Comparison of ENCODE assay signal across 1 cellular context in the genomic region with DNA sequence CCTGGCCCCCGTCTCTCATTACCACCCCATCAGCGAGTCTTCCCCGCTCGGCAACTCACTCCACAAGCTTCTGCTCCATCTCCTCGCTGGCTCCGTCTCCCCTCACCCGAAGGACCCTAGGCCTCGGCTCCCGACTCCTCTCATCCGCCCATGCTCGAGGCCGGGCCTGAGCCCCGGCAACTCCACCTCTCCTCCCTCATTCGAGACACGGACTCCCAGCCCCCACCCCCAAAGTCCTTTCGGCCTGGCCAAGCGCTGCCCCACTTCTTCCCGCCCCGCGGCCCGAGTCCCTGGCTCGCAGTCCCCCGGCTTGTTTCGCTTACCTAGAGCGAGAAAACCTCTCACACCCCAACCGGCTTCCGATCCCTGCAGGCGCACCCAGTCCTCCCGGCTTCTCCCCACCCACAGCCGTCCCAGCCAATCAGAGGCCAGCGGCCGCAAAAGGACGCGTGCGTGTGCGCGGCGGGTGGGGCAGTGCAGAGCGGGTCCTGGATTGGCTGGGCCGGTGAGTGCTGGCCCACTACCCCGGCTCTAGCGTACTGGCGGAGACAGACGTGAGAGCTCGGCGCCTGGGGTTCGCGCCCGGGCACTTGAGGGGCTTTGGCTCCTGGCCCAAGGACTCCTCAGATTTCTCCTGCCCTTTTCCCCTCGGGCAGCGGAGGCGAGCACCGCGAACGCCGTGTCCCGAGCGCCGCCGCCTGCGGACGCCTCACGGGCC.
TF ChIP-seq lines count a peak whose summit lies in the region.

Gene HIGD1A (minus strand): TSS at position 378 of the 718 bp plus-strand sequence. CDS start 10,237 bp downstream, outside the sequence.

TF ChIP-seq in HepG2, 621 proteins besides CTCF, POLR2A, EP300 and RAD21 (continued from another document and continues in another):
- TF ChIP-seq ZSCAN5A (CRISPR knock-in tag; IDR thresholded peaks at IDR 0.05; ENCODE audit: borderline replicate concordance) (peak; percentile 83; the same call in 1 of the 2 replicates), ZNF407 (CRISPR knock-in tag; IDR thresholded peaks at IDR 0.05; ENCODE audit: not compliant biosample characterization) (no peak), FOXC1 (CRISPR knock-in tag; IDR thresholded peaks at IDR 0.05; ENCODE audit: borderline replicate concordance) (peak; percentile 33), ZNF383 (CRISPR knock-in tag; IDR thresholded peaks at IDR 0.05; ENCODE audit: borderline replicate concordance) (no peak), TOPORS (CRISPR knock-in tag; IDR thresholded peaks at IDR 0.05) (0 out of 2 replicates have a peak, but pooled peaks have one; percentile 17), SMC3 (IDR thresholded peaks at IDR 0.05; ENCODE audit: low read length) (no peak), JUNB (CRISPR knock-in tag; IDR thresholded peaks at IDR 0.05; ENCODE audit: borderline replicate concordance) (no peak), ZNF546 (CRISPR knock-in tag; conservative IDR thresholded peaks at IDR 0.05) (peak; percentile 80), AGO2 (optimal IDR thresholded peaks at IDR 0.05; ENCODE audit: low read depth, low read length) (peak; percentile 89), KLF15 (CRISPR knock-in tag; IDR thresholded peaks at IDR 0.05; ENCODE audit: borderline replicate concordance) (peak; percentile 80; the same call in 1 of the 2 replicates), NR2F6 (IDR thresholded peaks at IDR 0.05) (no peak), NR2F6 (CRISPR knock-in tag; IDR thresholded peaks at IDR 0.05) (peak; percentile 37; the same call in 1 of the 2 replicates), KDM3A (CRISPR knock-in tag; IDR thresholded peaks at IDR 0.05; ENCODE audit: low read depth) (no peak; the same call in 1 of the 2 replicates), ZFP62 (CRISPR knock-in tag; IDR thresholded peaks at IDR 0.05) (no peak), ZNF605 (CRISPR knock-in tag; IDR thresholded peaks at IDR 0.05) (peak; percentile 90), KLF16 (CRISPR knock-in tag; IDR thresholded peaks at IDR 0.05) (peak in 1 of 2 experiments; percentile 64; a peak in 1 of 4 replicates), ZNF746 (CRISPR knock-in tag; IDR thresholded peaks at IDR 0.05) (no peak), ZNF326 (CRISPR knock-in tag; IDR thresholded peaks at IDR 0.05; ENCODE audit: borderline replicate concordance) (no peak), SCMH1 (CRISPR knock-in tag; IDR thresholded peaks at IDR 0.05; ENCODE audit: borderline replicate concordance) (no peak), NR3C1 (CRISPR knock-in tag; IDR thresholded peaks at IDR 0.05) (no peak), ZNF776 (CRISPR knock-in tag; IDR thresholded peaks at IDR 0.05) (0 out of 2 replicates have a peak, but pooled peaks have one; percentile 33), PREB (CRISPR knock-in tag; IDR thresholded peaks at IDR 0.05) (no peak)
- TF ChIP-seq, protein P1, sequence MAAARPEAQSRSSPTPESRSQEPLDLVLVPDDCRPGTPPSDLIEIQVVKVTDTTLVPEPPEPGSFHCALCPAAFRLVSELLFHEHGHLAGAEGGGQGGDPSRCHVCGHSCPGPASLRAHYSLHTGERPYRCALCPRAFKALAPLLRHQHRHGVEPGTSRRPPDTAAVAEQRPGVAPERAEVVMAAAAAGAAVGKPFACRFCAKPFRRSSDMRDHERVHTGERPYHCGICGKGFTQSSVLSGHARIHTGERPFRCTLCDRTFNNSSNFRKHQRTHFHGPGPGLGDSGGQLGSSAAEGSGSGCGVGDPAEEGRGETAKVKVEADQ (CRISPR knock-in tag; IDR thresholded peaks at IDR 0.05; ENCODE audit: borderline replicate concordance) = peak; percentile 30; the same call in 1 of the 2 replicates
- TF ChIP-seq, protein P2, sequence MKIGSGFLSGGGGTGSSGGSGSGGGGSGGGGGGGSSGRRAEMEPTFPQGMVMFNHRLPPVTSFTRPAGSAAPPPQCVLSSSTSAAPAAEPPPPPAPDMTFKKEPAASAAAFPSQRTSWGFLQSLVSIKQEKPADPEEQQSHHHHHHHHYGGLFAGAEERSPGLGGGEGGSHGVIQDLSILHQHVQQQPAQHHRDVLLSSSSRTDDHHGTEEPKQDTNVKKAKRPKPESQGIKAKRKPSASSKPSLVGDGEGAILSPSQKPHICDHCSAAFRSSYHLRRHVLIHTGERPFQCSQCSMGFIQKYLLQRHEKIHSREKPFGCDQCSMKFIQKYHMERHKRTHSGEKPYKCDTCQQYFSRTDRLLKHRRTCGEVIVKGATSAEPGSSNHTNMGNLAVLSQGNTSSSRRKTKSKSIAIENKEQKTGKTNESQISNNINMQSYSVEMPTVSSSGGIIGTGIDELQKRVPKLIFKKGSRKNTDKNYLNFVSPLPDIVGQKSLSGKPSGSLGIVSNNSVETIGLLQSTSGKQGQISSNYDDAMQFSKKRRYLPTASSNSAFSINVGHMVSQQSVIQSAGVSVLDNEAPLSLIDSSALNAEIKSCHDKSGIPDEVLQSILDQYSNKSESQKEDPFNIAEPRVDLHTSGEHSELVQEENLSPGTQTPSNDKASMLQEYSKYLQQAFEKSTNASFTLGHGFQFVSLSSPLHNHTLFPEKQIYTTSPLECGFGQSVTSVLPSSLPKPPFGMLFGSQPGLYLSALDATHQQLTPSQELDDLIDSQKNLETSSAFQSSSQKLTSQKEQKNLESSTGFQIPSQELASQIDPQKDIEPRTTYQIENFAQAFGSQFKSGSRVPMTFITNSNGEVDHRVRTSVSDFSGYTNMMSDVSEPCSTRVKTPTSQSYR (CRISPR knock-in tag; IDR thresholded peaks at IDR 0.05; ENCODE audit: borderline replicate concordance) = no peak
- TF ChIP-seq, protein P3, sequence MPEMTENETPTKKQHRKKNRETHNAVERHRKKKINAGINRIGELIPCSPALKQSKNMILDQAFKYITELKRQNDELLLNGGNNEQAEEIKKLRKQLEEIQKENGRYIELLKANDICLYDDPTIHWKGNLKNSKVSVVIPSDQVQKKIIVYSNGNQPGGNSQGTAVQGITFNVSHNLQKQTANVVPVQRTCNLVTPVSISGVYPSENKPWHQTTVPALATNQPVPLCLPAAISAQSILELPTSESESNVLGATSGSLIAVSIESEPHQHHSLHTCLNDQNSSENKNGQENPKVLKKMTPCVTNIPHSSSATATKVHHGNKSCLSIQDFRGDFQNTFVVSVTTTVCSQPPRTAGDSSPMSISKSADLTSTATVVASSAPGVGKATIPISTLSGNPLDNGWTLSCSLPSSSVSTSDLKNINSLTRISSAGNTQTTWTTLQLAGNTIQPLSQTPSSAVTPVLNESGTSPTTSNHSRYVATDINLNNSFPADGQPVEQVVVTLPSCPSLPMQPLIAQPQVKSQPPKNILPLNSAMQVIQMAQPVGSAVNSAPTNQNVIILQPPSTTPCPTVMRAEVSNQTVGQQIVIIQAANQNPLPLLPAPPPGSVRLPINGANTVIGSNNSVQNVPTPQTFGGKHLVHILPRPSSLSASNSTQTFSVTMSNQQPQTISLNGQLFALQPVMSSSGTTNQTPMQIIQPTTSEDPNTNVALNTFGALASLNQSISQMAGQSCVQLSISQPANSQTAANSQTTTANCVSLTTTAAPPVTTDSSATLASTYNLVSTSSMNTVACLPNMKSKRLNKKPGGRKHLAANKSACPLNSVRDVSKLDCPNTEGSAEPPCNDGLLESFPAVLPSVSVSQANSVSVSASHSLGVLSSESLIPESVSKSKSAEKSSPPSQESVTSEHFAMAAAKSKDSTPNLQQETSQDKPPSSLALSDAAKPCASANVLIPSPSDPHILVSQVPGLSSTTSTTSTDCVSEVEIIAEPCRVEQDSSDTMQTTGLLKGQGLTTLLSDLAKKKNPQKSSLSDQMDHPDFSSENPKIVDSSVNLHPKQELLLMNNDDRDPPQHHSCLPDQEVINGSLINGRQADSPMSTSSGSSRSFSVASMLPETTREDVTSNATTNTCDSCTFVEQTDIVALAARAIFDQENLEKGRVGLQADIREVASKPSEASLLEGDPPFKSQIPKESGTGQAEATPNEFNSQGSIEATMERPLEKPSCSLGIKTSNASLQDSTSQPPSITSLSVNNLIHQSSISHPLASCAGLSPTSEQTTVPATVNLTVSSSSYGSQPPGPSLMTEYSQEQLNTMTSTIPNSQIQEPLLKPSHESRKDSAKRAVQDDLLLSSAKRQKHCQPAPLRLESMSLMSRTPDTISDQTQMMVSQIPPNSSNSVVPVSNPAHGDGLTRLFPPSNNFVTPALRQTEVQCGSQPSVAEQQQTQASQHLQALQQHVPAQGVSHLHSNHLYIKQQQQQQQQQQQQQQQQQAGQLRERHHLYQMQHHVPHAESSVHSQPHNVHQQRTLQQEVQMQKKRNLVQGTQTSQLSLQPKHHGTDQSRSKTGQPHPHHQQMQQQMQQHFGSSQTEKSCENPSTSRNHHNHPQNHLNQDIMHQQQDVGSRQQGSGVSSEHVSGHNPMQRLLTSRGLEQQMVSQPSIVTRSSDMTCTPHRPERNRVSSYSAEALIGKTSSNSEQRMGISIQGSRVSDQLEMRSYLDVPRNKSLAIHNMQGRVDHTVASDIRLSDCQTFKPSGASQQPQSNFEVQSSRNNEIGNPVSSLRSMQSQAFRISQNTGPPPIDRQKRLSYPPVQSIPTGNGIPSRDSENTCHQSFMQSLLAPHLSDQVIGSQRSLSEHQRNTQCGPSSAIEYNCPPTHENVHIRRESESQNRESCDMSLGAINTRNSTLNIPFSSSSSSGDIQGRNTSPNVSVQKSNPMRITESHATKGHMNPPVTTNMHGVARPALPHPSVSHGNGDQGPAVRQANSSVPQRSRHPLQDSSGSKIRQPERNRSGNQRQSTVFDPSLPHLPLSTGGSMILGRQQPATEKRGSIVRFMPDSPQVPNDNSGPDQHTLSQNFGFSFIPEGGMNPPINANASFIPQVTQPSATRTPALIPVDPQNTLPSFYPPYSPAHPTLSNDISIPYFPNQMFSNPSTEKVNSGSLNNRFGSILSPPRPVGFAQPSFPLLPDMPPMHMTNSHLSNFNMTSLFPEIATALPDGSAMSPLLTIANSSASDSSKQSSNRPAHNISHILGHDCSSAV (CRISPR knock-in tag; IDR thresholded peaks at IDR 0.05; ENCODE audit: borderline replicate concordance) = peak; percentile 82; the same call in 1 of the 2 replicates
